Comparison of ENCODE assay signal across 16 cellular contexts in the genomic region with DNA sequence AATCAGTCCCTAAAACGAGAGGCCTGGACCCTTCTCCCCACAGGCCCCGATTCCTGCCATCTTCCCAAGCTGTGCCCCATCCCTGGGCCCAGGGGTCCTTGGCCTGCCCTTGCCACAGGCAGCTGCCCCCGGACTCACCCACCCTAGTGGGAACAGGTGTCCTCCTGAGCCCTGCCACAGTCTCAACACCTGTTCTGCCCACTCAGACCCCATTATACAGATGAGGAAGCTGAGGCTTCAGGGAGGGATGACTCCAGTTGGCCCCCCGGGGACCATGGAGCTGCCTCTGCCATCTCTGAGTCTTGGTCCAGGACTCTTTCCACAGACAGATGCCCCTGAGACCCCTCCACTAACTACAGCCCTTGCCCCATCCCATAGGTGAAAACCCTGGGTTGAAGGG. TPM values are rescaled to one million over a fixed set of nuclear protein-coding genes. Genes with fewer than 3 reads are reported as not detected.
A peak's percentile ranks its signal among the peaks of the same experiment; 100 is the strongest.
DNase-seq lines count a peak whose midpoint lies in the region; ATAC-seq and TF ChIP-seq lines count a peak whose summit lies in the region.
"Had no signal": no experiment of that assay in that cellular context is flagged by ENCODE, and none has a peak within 500 bp of the region (broad histone marks: within the 10 kb centered on the region; RNA-seq: fewer than 3 reads in every experiment).

No MANE protein-coding gene starts in this region.

- H3K27me3 ChIP-seq in heart right ventricle (no peaks in the 10 kb centered on the region), left ventricle myocardium inferior (ENCODE audit: low read depth) (no peaks in the 10 kb centered on the region), neuronal stem cell (ENCODE audit: control insufficient read depth in 3 of 3, insufficient read depth in 3 of 3, low read depth in 1 of 3, low read length in 3 of 3) (no peaks in the 10 kb centered on the region)
- H3K27me3 ChIP-seq: BLaER1 treated with 17β-estradiol and CSF1 and Interleukin-3, amounts not matched to agents 10 nM and 100 nM had no signal

- peaks cover 28% of the 10 kb centered on the region for H3K27me3 Mint-ChIP-seq in Calu3 (ENCODE audit: unreplicated experiment)
- H3K27me3 Mint-ChIP-seq: CD4-positive, CD25-positive, alpha-beta regulatory T cell had no signal

- no peak overlapping the region for H2AFZ ChIP-seq in neuronal stem cell (ENCODE audit: low read length)

- H2BK15ac ChIP-seq in neuronal stem cell (ENCODE audit: low read length), result no peak overlapping the region

- DNase-seq in Right ventricle myocardium superior (peak; percentile 38), heart right ventricle (no peak), Calu3 (no peak), left ventricle myocardium inferior (no peak), neuronal stem cell (ENCODE audit: low spot score) (no peak), NCI-H2107 treated with DMSO at 0.1 percent for 48 hours (lab: John Stamatoyannopoulos, UW; ENCODE audit: unreplicated experiment) (no peak), DMS79 treated with DMSO at 0.1 percent for 48 hours (lab: John Stamatoyannopoulos, UW) (no peak)
- DNase-seq: 8988T; ACHN; CD4-positive, CD25-positive, alpha-beta regulatory T cell; DND-41; GDM1; GOT3; H9 had no signal

- peaks cover 3% of the 10 kb centered on the region for H3K36me3 Mint-ChIP-seq in Calu3 (ENCODE audit: insufficient read depth, unreplicated experiment)
- H3K36me3 Mint-ChIP-seq: CD4-positive, CD25-positive, alpha-beta regulatory T cell had no signal

- H3K4me1 ChIP-seq in heart right ventricle (peaks cover 2 to 98% (median 27%) of the 10 kb centered on the region in 9 donors), left ventricle myocardium inferior (peaks cover 88% of the 10 kb centered on the region), neuronal stem cell (ENCODE audit: control insufficient read depth in 2 of 2, insufficient read depth in 1 of 2, low read depth in 1 of 2, low read length in 2 of 2) (no peaks in the 10 kb centered on the region)

- no peak overlapping the region for H3K23ac ChIP-seq in neuronal stem cell (ENCODE audit: low read depth, low read length, poor library complexity)

- TF ChIP-seq CTCF in heart right ventricle (IDR thresholded peaks at IDR 0.05) (no peak), Calu3 (IDR thresholded peaks at IDR 0.05; ENCODE audit: unreplicated experiment) (no peak), left ventricle myocardium inferior (IDR thresholded peaks at IDR 0.05; ENCODE audit: borderline replicate concordance) (no peak)

- peaks cover 3% of the 10 kb centered on the region for H3K79me1 ChIP-seq in neuronal stem cell (ENCODE audit: low read depth, low read length)

- no peak overlapping the region for H3K27ac Mint-ChIP-seq in Calu3 (ENCODE audit: unreplicated experiment)
- H3K27ac Mint-ChIP-seq: CD4-positive, CD25-positive, alpha-beta regulatory T cell had no signal

- H3K9me3 ChIP-seq in heart right ventricle (no peaks in the 10 kb centered on the region), left ventricle myocardium inferior (replicated peaks) (no peaks in the 10 kb centered on the region), neuronal stem cell (replicated peaks in 1 of 2; ENCODE audit: control insufficient read depth in 2 of 2, insufficient read depth in 1 of 2, low read depth in 1 of 2, low read length in 2 of 2) (peaks cover 0 to 2% of the 10 kb centered on the region in 2 donors)
- H3K9me3 ChIP-seq: BLaER1 treated with 17β-estradiol and CSF1 and Interleukin-3, amounts not matched to agents 10 nM and 100 nM had no signal

- H4K8ac ChIP-seq in neuronal stem cell (ENCODE audit: low read depth, low read length), result no peak overlapping the region

- no peak overlapping the region for H4K91ac ChIP-seq in neuronal stem cell (ENCODE audit: low read depth, low read length, poor library complexity)

- H3K4ac ChIP-seq in neuronal stem cell (ENCODE audit: low read length), result no peak overlapping the region

- H3K9me3 Mint-ChIP-seq in Calu3 (ENCODE audit: low read depth, unreplicated experiment), result no peaks in the 10 kb centered on the region
- H3K9me3 Mint-ChIP-seq: CD4-positive, CD25-positive, alpha-beta regulatory T cell; H9 had no signal

- H3K9ac ChIP-seq in neuronal stem cell (ENCODE audit: low read depth, low read length, poor library complexity), result no peak overlapping the region
- H3K9ac ChIP-seq: BLaER1 treated with 17β-estradiol and CSF1 and Interleukin-3, amounts not matched to agents 10 nM and 100 nM had no signal

- ATAC-seq in Right ventricle myocardium superior (ENCODE audit: poor library complexity) (no peak), heart right ventricle (no peak)

- H2BK12ac ChIP-seq in neuronal stem cell (ENCODE audit: low read length), result no peak overlapping the region

- CTCF ChIA-PET in Calu3 (lab: Charles Lee), result no interaction called here

- 69 to 79% methylated on average over 4 of the region's 4 CpGs for WGBS in heart right ventricle, 2 donors
- no CpG with 5 or more reads among the region's 4 CpGs for WGBS in neuronal stem cell (ENCODE audit: extremely low coverage in 2 of 2, insufficient read length in 2 of 2, insufficient replicate concordance in 1 of 2), 2 donors

- H3K27ac ChIP-seq in heart right ventricle, result peak overlapping the region in 5 of 10 donors; percentile 27 to 51 (median 33)
- peak overlapping the region; percentile 97 for H3K27ac ChIP-seq in left ventricle myocardium inferior (replicated peaks)
- H3K27ac ChIP-seq in neuronal stem cell (replicated peaks; ENCODE audit: low read length), result no peak overlapping the region
- H3K27ac ChIP-seq: BLaER1 treated with 17β-estradiol and CSF1 and Interleukin-3, amounts not matched to agents 10 nM and 100 nM had no signal

- no peak overlapping the region for H2BK120ac ChIP-seq in neuronal stem cell (ENCODE audit: low read depth, low read length)

- no peak overlapping the region for H2BK5ac ChIP-seq in neuronal stem cell (ENCODE audit: low read length)

- H3K4me1 Mint-ChIP-seq in Calu3 (ENCODE audit: low read depth, unreplicated experiment), result no peaks in the 10 kb centered on the region
- H3K4me1 Mint-ChIP-seq: H9 had no signal

- peaks cover 0 to 98% (median 30%) of the 10 kb centered on the region in 9 donors for H3K36me3 ChIP-seq in heart right ventricle
- H3K36me3 ChIP-seq in left ventricle myocardium inferior, result peaks cover 89% of the 10 kb centered on the region
- no peaks in the 10 kb centered on the region for H3K36me3 ChIP-seq in neuronal stem cell (replicated peaks in 1 of 2; ENCODE audit: control insufficient read depth in 2 of 2, insufficient read depth in 2 of 2, low read length in 2 of 2)

- no peak overlapping the region for H3K4me2 ChIP-seq in neuronal stem cell (ENCODE audit: insufficient read depth, low read length, poor library complexity, severe bottlenecking)
- H3K4me2 ChIP-seq: BLaER1 treated with 17β-estradiol and CSF1 and Interleukin-3, amounts not matched to agents 10 nM and 100 nM had no signal

- no peak overlapping the region for H3K14ac ChIP-seq in neuronal stem cell (ENCODE audit: low read length)

- BruUV-seq in Calu3 (replicated peaks; lab: Mats Ljungman, UMichigan), result no TSS peak

- H3K4me3 ChIP-seq in heart right ventricle, result no peak overlapping the region
- no peak overlapping the region for H3K4me3 ChIP-seq in left ventricle myocardium inferior
- H3K4me3 ChIP-seq in neuronal stem cell (ENCODE audit: low read length in 2 of 2), result no peak overlapping the region
- H3K4me3 ChIP-seq: BLaER1 treated with 17β-estradiol and CSF1 and Interleukin-3, amounts not matched to agents 10 nM and 100 nM had no signal

- peak overlapping the region; percentile 48 for H3K18ac ChIP-seq in neuronal stem cell (ENCODE audit: low read length)

- intact Hi-C loops in Right ventricle myocardium superior (cut with DNase I) (no loop called here), heart right ventricle (cut with DNase I) (no loop called here), Calu3 (cut with micrococcal nuclease; ENCODE audit: unreplicated experiment) (no loop called here), left ventricle myocardium inferior (cut with micrococcal nuclease) (no loop called here)

- H3K4me3 Mint-ChIP-seq in Calu3 (ENCODE audit: low read depth, unreplicated experiment), result peak overlapping the region; percentile 14
- H3K4me3 Mint-ChIP-seq: CD4-positive, CD25-positive, alpha-beta regulatory T cell; H9 had no signal

- H2AK5ac ChIP-seq in neuronal stem cell (ENCODE audit: low read depth, low read length), result peak overlapping the region; percentile 96

RNA-seq across cellular contexts. Expression of a gene that starts 15.9 kb away (rescaled TPM):
- total RNA-seq in Right ventricle myocardium superior (2,568 TPM), heart right ventricle (1,000 to 10,000 TPM; 1,404 to 3,138 (median 2,490) TPM), Calu3 (2022) (not detected in 2 replicates), left ventricle myocardium inferior (2,538 TPM)
- polyA plus RNA-seq in heart right ventricle, result 1,000 to 10,000 TPM in 1 of 2 donors, 100 to 1,000 TPM in 1; 484 to 2,250 TPM
- not detected for polyA plus RNA-seq in neuronal stem cell (2013, experiment 1 of 2)
- polyA plus RNA-seq in neuronal stem cell (2013, experiment 2 of 2), result 0.01 TPM
- total RNA-seq: CD4-positive, CD25-positive, alpha-beta regulatory T cell; H9; HT1080 had no signal
- polyA plus RNA-seq: CD4-positive, CD25-positive, alpha-beta regulatory T cell had no signal

RNA-seq across cellular contexts. Expression of a gene that starts 41.8 kb away (rescaled TPM):
- total RNA-seq in Right ventricle myocardium superior, result 11.1 TPM
- 10 to 100 TPM in 3 of 10 donors, 1 to 10 TPM in 7; 3.4 to 38.9 (median 6.7) TPM for total RNA-seq in heart right ventricle
- 10 to 100 TPM in 1 of 2 donors, 1 to 10 TPM in 1; 6.7 to 10.2 TPM for polyA plus RNA-seq in heart right ventricle
- total RNA-seq in Calu3 (2022), result not detected in 2 replicates
- 8.3 TPM for total RNA-seq in left ventricle myocardium inferior
- not detected for polyA plus RNA-seq in neuronal stem cell (2013, experiment 1 of 2)
- 0.03 TPM for polyA plus RNA-seq in neuronal stem cell (2013, experiment 2 of 2)
- total RNA-seq: H9, HT1080 had no signal

Comparison
In these comparisons a context has a peak if more than half of its experiments do, and no peak if none do; other contexts are left out.
1. RNA of a gene that starts 15.9 kb away (total RNA-seq): 2,568 TPM in Right ventricle myocardium superior (single experiment), 1,404 to 3,138 TPM in heart right ventricle and 2,538 TPM in left ventricle myocardium inferior (single experiment); not detected in Calu3; every median in the first group is over 1,000 times any median in the second.